Comparison of ENCODE assay signal across 9 cellular contexts in genomic region chr5:171405615-171406014, GRCh38. TPM values are rescaled to one million over a fixed set of nuclear protein-coding genes. Genes with fewer than 3 reads are reported as not detected.
DNase-seq lines count a peak whose midpoint lies in the region; ATAC-seq lines count a peak whose summit lies in the region.
"Had no signal": no experiment of that assay in that cellular context is flagged by ENCODE, and none has a peak within 500 bp of the region (broad histone marks: within the 10 kb centered on the region; RNA-seq: fewer than 3 reads in every experiment).

No MANE protein-coding gene starts in this region.

- no peak overlapping the region for H3K4me3 ChIP-seq in BLaER1

- peak overlapping the region; percentile 59 for H3K27ac Mint-ChIP-seq in activated naive CD8-positive, alpha-beta T cell
- H3K27ac Mint-ChIP-seq in naive thymus-derived CD8-positive, alpha-beta T cell, result no peak overlapping the region

- no peaks in the 10 kb centered on the region for H3K9me3 Mint-ChIP-seq in activated naive CD8-positive, alpha-beta T cell (ENCODE audit: low read depth)
- H3K9me3 Mint-ChIP-seq in naive thymus-derived CD8-positive, alpha-beta T cell, result no peaks in the 10 kb centered on the region

- H3K27ac ChIP-seq in BLaER1 (no peak overlapping the region), caudate nucleus (ENCODE audit: low read depth, low read length) (no peak overlapping the region)

- peaks cover 11% of the 10 kb centered on the region for H3K36me3 Mint-ChIP-seq in activated naive CD8-positive, alpha-beta T cell
- H3K36me3 Mint-ChIP-seq in naive thymus-derived CD8-positive, alpha-beta T cell, result peaks cover 11 to 73% (median 38%) of the 10 kb centered on the region in 3 donors

- peaks cover 74% of the 10 kb centered on the region for H4K20me1 ChIP-seq in BLaER1

- POLR2A ChIA-PET in naive thymus-derived CD8-positive, alpha-beta T cell (lab: Charles Lee), result interaction anchor here (1.0 kb wide), 1 partner anchor 19 kb away, joined by 3 read pairs; no protein-coding TSS in a partner anchor

- H3K9ac ChIP-seq in BLaER1, result no peak overlapping the region

- H3K4me1 ChIP-seq in BLaER1, result peaks cover 24% of the 10 kb centered on the region

- ATAC-seq in naive thymus-derived CD8-positive, alpha-beta T cell, result no peak
- ATAC-seq in GM18511 (IDR thresholded peaks at IDR 0.05; ENCODE audit: unreplicated experiment), result no peak

- peak; percentile 30 for DNase-seq in H4 (ENCODE audit: low spot score)
- peak; percentile 20 for DNase-seq in iris pigment epithelial cell (ENCODE audit: low read depth)
- no peak for DNase-seq in T-helper 2 cell
- DNase-seq in caudate nucleus (lab: John Stamatoyannopoulos, UW), result no peak
- DNase-seq in naive thymus-derived CD8-positive, alpha-beta T cell, result no peak
- DNase-seq: NCI-H1092 had no signal

- H3K27me3 Mint-ChIP-seq in activated naive CD8-positive, alpha-beta T cell, result no peaks in the 10 kb centered on the region
- no peaks in the 10 kb centered on the region for H3K27me3 Mint-ChIP-seq in naive thymus-derived CD8-positive, alpha-beta T cell

- H3K36me3 ChIP-seq in BLaER1, result peaks cover 73% of the 10 kb centered on the region

- H3K4me2 ChIP-seq in BLaER1, result 0 out of 2 replicates have a peak overlapping the region, but pooled peaks have one; percentile 4

- no peaks in the 10 kb centered on the region for H3K27me3 ChIP-seq in BLaER1

- H3K9me3 ChIP-seq in BLaER1, result peaks cover 13% of the 10 kb centered on the region

- H3K4me3 Mint-ChIP-seq in activated naive CD8-positive, alpha-beta T cell, result peak overlapping the region; percentile 36
- H3K4me3 Mint-ChIP-seq in naive thymus-derived CD8-positive, alpha-beta T cell, result no peak overlapping the region

- H3K4me1 Mint-ChIP-seq in activated naive CD8-positive, alpha-beta T cell (ENCODE audit: low read depth), result peaks cover 51% of the 10 kb centered on the region
- peaks cover 16 to 43% (median 40%) of the 10 kb centered on the region in 4 donors for H3K4me1 Mint-ChIP-seq in naive thymus-derived CD8-positive, alpha-beta T cell

RNA-seq across cellular contexts. Expression of gene FGF18, which starts 13.8 kb away (rescaled TPM):
- total RNA-seq in H4 (2014; rRNA removed; shearing (Covaris generic)), result not detected in 2 replicates
- under 1 TPM; 0.38 to 0.42 TPM for total RNA-seq in naive thymus-derived CD8-positive, alpha-beta T cell
- not detected for polyA plus RNA-seq in naive thymus-derived CD8-positive, alpha-beta T cell

RNA-seq across cellular contexts. Expression of gene NPM1, which starts 18.0 kb away (rescaled TPM):
- 2,050 and 2,786 TPM in 2 replicates for total RNA-seq in H4 (2014; rRNA removed; shearing (Covaris generic))
- 1,000 to 10,000 TPM; 1,231 to 1,305 TPM for total RNA-seq in naive thymus-derived CD8-positive, alpha-beta T cell
- polyA plus RNA-seq in naive thymus-derived CD8-positive, alpha-beta T cell, result 1,000 to 10,000 TPM in 2 of 3 donors, 100 to 1,000 TPM in 1; 960 to 1,086 (median 1,032) TPM

Comparison
In these comparisons a context has a peak if more than half of its experiments do, and no peak if none do; other contexts are left out.
1. DNase-seq: peak in H4 (single experiment) and iris pigment epithelial cell (single experiment); none in T-helper 2 cell (0 of 5), caudate nucleus (0 of 61) and naive thymus-derived CD8-positive, alpha-beta T cell (0 of 10).